2 cellular contexts compared by ENCODE assay signal in genomic region chr19:58056261-58056660, GRCh38.
TF ChIP-seq lines count a peak whose summit lies in the region.

No MANE protein-coding gene starts in this region.

TF ChIP-seq in liver, 16 proteins besides CTCF, POLR2A, EP300 and RAD21:
- TF ChIP-seq FOXA1 (IDR thresholded peaks at IDR 0.05) (no peak), HNF4G (IDR thresholded peaks at IDR 0.05) (no peak), JUND (IDR thresholded peaks at IDR 0.05) (no peak), TAF1 (conservative IDR thresholded peaks at IDR 0.05) (no peak), RXRA (IDR thresholded peaks at IDR 0.05) (no peak), MAX (IDR thresholded peaks at IDR 0.05) (no peak), YY1 (IDR thresholded peaks at IDR 0.05) (no peak), SP1 (IDR thresholded peaks at IDR 0.05) (no peak), FOXA2 (IDR thresholded peaks at IDR 0.05) (no peak), HNF4A (conservative IDR thresholded peaks at IDR 0.05) (no peak), GABPA (IDR thresholded peaks at IDR 0.05 in 1 of 2, conservative IDR thresholded peaks at IDR 0.05 in 1 of 2) (no peak), ZBTB33 (IDR thresholded peaks at IDR 0.05) (no peak)
- TF ChIP-seq, protein P1, sequence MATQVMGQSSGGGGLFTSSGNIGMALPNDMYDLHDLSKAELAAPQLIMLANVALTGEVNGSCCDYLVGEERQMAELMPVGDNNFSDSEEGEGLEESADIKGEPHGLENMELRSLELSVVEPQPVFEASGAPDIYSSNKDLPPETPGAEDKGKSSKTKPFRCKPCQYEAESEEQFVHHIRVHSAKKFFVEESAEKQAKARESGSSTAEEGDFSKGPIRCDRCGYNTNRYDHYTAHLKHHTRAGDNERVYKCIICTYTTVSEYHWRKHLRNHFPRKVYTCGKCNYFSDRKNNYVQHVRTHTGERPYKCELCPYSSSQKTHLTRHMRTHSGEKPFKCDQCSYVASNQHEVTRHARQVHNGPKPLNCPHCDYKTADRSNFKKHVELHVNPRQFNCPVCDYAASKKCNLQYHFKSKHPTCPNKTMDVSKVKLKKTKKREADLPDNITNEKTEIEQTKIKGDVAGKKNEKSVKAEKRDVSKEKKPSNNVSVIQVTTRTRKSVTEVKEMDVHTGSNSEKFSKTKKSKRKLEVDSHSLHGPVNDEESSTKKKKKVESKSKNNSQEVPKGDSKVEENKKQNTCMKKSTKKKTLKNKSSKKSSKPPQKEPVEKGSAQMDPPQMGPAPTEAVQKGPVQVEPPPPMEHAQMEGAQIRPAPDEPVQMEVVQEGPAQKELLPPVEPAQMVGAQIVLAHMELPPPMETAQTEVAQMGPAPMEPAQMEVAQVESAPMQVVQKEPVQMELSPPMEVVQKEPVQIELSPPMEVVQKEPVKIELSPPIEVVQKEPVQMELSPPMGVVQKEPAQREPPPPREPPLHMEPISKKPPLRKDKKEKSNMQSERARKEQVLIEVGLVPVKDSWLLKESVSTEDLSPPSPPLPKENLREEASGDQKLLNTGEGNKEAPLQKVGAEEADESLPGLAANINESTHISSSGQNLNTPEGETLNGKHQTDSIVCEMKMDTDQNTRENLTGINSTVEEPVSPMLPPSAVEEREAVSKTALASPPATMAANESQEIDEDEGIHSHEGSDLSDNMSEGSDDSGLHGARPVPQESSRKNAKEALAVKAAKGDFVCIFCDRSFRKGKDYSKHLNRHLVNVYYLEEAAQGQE (IDR thresholded peaks at IDR 0.05), result no peak
- TF ChIP-seq, protein P2, sequence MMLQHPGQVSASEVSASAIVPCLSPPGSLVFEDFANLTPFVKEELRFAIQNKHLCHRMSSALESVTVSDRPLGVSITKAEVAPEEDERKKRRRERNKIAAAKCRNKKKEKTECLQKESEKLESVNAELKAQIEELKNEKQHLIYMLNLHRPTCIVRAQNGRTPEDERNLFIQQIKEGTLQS (IDR thresholded peaks at IDR 0.05), result no peak

TF ChIP-seq in HepG2, 621 proteins besides CTCF, POLR2A, EP300 and RAD21:
- no peak for TF ChIP-seq KAT2B (IDR thresholded peaks at IDR 0.05; ENCODE audit: borderline replicate concordance, low read depth, low read length)
- no peak for TF ChIP-seq PLRG1 (conservative IDR thresholded peaks at IDR 0.05)
- no peak for TF ChIP-seq MNT (IDR thresholded peaks at IDR 0.05)
- TF ChIP-seq RARG (CRISPR knock-in tag; IDR thresholded peaks at IDR 0.05; ENCODE audit: low read depth), result no peak
- TF ChIP-seq, protein P3, sequence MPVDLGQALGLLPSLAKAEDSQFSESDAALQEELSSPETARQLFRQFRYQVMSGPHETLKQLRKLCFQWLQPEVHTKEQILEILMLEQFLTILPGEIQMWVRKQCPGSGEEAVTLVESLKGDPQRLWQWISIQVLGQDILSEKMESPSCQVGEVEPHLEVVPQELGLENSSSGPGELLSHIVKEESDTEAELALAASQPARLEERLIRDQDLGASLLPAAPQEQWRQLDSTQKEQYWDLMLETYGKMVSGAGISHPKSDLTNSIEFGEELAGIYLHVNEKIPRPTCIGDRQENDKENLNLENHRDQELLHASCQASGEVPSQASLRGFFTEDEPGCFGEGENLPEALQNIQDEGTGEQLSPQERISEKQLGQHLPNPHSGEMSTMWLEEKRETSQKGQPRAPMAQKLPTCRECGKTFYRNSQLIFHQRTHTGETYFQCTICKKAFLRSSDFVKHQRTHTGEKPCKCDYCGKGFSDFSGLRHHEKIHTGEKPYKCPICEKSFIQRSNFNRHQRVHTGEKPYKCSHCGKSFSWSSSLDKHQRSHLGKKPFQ (CRISPR knock-in tag; IDR thresholded peaks at IDR 0.05; ENCODE audit: insufficient replicate concordance), result no peak
- TF ChIP-seq, protein P4, sequence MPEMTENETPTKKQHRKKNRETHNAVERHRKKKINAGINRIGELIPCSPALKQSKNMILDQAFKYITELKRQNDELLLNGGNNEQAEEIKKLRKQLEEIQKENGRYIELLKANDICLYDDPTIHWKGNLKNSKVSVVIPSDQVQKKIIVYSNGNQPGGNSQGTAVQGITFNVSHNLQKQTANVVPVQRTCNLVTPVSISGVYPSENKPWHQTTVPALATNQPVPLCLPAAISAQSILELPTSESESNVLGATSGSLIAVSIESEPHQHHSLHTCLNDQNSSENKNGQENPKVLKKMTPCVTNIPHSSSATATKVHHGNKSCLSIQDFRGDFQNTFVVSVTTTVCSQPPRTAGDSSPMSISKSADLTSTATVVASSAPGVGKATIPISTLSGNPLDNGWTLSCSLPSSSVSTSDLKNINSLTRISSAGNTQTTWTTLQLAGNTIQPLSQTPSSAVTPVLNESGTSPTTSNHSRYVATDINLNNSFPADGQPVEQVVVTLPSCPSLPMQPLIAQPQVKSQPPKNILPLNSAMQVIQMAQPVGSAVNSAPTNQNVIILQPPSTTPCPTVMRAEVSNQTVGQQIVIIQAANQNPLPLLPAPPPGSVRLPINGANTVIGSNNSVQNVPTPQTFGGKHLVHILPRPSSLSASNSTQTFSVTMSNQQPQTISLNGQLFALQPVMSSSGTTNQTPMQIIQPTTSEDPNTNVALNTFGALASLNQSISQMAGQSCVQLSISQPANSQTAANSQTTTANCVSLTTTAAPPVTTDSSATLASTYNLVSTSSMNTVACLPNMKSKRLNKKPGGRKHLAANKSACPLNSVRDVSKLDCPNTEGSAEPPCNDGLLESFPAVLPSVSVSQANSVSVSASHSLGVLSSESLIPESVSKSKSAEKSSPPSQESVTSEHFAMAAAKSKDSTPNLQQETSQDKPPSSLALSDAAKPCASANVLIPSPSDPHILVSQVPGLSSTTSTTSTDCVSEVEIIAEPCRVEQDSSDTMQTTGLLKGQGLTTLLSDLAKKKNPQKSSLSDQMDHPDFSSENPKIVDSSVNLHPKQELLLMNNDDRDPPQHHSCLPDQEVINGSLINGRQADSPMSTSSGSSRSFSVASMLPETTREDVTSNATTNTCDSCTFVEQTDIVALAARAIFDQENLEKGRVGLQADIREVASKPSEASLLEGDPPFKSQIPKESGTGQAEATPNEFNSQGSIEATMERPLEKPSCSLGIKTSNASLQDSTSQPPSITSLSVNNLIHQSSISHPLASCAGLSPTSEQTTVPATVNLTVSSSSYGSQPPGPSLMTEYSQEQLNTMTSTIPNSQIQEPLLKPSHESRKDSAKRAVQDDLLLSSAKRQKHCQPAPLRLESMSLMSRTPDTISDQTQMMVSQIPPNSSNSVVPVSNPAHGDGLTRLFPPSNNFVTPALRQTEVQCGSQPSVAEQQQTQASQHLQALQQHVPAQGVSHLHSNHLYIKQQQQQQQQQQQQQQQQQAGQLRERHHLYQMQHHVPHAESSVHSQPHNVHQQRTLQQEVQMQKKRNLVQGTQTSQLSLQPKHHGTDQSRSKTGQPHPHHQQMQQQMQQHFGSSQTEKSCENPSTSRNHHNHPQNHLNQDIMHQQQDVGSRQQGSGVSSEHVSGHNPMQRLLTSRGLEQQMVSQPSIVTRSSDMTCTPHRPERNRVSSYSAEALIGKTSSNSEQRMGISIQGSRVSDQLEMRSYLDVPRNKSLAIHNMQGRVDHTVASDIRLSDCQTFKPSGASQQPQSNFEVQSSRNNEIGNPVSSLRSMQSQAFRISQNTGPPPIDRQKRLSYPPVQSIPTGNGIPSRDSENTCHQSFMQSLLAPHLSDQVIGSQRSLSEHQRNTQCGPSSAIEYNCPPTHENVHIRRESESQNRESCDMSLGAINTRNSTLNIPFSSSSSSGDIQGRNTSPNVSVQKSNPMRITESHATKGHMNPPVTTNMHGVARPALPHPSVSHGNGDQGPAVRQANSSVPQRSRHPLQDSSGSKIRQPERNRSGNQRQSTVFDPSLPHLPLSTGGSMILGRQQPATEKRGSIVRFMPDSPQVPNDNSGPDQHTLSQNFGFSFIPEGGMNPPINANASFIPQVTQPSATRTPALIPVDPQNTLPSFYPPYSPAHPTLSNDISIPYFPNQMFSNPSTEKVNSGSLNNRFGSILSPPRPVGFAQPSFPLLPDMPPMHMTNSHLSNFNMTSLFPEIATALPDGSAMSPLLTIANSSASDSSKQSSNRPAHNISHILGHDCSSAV (CRISPR knock-in tag; IDR thresholded peaks at IDR 0.05; ENCODE audit: borderline replicate concordance), result no peak
- no peak for TF ChIP-seq ZMYM4 (CRISPR knock-in tag; IDR thresholded peaks at IDR 0.05)
- TF ChIP-seq SCMH1 (CRISPR knock-in tag; IDR thresholded peaks at IDR 0.05; ENCODE audit: borderline replicate concordance), result no peak
- TF ChIP-seq, protein P5, sequence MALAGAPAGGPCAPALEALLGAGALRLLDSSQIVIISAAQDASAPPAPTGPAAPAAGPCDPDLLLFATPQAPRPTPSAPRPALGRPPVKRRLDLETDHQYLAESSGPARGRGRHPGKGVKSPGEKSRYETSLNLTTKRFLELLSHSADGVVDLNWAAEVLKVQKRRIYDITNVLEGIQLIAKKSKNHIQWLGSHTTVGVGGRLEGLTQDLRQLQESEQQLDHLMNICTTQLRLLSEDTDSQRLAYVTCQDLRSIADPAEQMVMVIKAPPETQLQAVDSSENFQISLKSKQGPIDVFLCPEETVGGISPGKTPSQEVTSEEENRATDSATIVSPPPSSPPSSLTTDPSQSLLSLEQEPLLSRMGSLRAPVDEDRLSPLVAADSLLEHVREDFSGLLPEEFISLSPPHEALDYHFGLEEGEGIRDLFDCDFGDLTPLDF (CRISPR knock-in tag; IDR thresholded peaks at IDR 0.05), result no peak
- TF ChIP-seq ATF1 (CRISPR knock-in tag; IDR thresholded peaks at IDR 0.05), result no peak
- TF ChIP-seq REXO4 (CRISPR knock-in tag; IDR thresholded peaks at IDR 0.05; ENCODE audit: borderline replicate concordance), result no peak
